8 cellular contexts compared by ENCODE assay signal in the genomic region with DNA sequence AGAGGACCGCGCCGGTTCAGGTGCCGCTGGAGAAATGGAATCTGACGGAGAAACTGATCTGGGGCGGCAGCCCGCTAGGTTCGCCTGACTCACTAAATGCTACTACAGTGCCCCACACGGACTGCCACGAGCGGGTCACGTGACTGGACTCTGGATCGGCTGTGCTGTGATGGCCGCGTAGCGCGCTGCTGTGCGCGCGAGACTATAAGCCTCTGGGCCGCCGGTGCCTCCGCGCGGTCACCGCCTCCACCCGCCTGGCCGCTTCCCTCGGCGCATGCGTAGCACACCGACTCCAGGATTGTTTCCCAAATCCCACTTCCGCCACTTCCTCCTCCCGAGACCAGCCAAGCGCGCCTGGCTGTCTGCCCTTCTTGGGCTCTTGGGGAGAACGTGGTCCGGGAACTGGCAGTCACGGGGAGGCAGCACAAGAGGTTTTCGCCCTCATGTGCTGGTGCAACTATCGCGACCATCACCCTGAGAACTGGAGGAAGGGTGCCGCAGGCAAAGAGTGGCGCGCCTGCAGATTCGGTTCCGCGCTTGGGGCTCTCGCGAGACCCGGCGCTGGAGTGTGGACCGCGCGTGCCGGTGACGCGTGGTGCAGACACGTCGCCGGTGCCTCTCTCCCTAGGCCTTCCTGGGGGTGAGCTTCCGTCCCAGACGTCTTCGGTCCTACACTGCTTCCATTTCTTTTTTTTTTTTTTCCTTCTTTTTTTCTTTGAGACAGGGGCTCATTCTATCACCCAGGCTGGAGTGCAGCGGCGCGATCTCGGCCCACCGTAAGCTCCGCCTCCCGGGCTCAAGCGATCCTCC. TPM values are rescaled to one million over a fixed set of nuclear protein-coding genes. Genes with fewer than 3 reads are reported as not detected.
A peak's percentile ranks its signal among the peaks of the same experiment; 100 is the strongest.
DNase-seq lines count a peak whose midpoint lies in the region; ATAC-seq and TF ChIP-seq lines count a peak whose summit lies in the region.

No MANE protein-coding gene starts in this region.

- peak overlapping the region; percentile 97 for H3K9ac ChIP-seq in mammary epithelial cell (ENCODE audit: insufficient read depth, low read length)
- peak overlapping the region; percentile 90 for H3K9ac ChIP-seq in smooth muscle cell (ENCODE audit: low read depth)

- DNase-seq in A673 (ENCODE audit: low spot score) (peak; percentile 97), NCI-H2171 treated with DMSO at 0.1 percent for 48 hours (lab: John Stamatoyannopoulos, UW) (peak; percentile 92), WERI-Rb-1 (peak; percentile 97), mammary epithelial cell (peak; percentile 96), iPS-NIHi7 (ENCODE audit: extremely low spot score) (peak; percentile 99), smooth muscle cell (lab: John Stamatoyannopoulos, UW; ENCODE audit: unreplicated experiment) (peak; percentile 97)

- WGBS in mammary epithelial cell (ENCODE audit: low coverage, missing lambda C conversion rate), result 1% methylated on average over 55 of the region's 72 CpGs
- under 1% methylated on average over 71 of the region's 72 CpGs for WGBS in smooth muscle cell (ENCODE audit: low lambda C conversion rate)

- ATAC-seq in GM18867 (IDR thresholded peaks at IDR 0.05; ENCODE audit: unreplicated experiment) (peak; percentile 71), HG03103 (IDR thresholded peaks at IDR 0.05; ENCODE audit: low read depth, unreplicated experiment) (peak; percentile 59)

- H3K79me2 ChIP-seq in mammary epithelial cell (ENCODE audit: insufficient read depth, low read length), result peaks cover 28% of the 10 kb centered on the region
- peaks cover 12% of the 10 kb centered on the region for H3K79me2 ChIP-seq in smooth muscle cell (ENCODE audit: low read depth)

- CTCF ChIA-PET in A673 (lab: Charles Lee) (interaction anchor here (1.2 kb wide), 1 partner anchor 627 kb away, joined by 3 read pairs; no protein-coding TSS in a partner anchor), mammary epithelial cell (lab: Charles Lee; ENCODE audit: low non-redundant PET) (no interaction called here)

- no peaks in the 10 kb centered on the region for H4K20me1 ChIP-seq in mammary epithelial cell (ENCODE audit: insufficient read depth, low read length)
- H4K20me1 ChIP-seq in smooth muscle cell (ENCODE audit: low read depth), result no peaks in the 10 kb centered on the region

- H3K4me1 ChIP-seq in A673 (ENCODE audit: insufficient read depth, low read length, poor library complexity, severe bottlenecking), result no peaks in the 10 kb centered on the region
- H3K4me1 ChIP-seq in mammary epithelial cell (ENCODE audit: insufficient read depth, low read length), result peaks cover 11% of the 10 kb centered on the region
- no peaks in the 10 kb centered on the region for H3K4me1 ChIP-seq in smooth muscle cell (ENCODE audit: low read depth)

- H3K36me3 ChIP-seq in A673 (ENCODE audit: insufficient read depth, low read length, poor library complexity, severe bottlenecking) (no peaks in the 10 kb centered on the region), WERI-Rb-1 (no peaks in the 10 kb centered on the region), mammary epithelial cell (ENCODE audit: insufficient read depth, low read length) (no peaks in the 10 kb centered on the region), smooth muscle cell (ENCODE audit: low read depth) (no peaks in the 10 kb centered on the region)

- dilution Hi-C loops in mammary epithelial cell (cut with HindIII; ENCODE audit: low sequenced_read_pairs), result no loop called here

- H3K4me2 ChIP-seq in mammary epithelial cell (ENCODE audit: insufficient read depth, low read depth, low read length) (peak overlapping the region; percentile 95), smooth muscle cell (peak overlapping the region; percentile 95)

- BruUV-seq in A673 (replicated peaks; lab: Mats Ljungman, UMichigan) (TSS peak; percentile 66), mammary epithelial cell (replicated peaks; lab: Mats Ljungman, UMichigan) (TSS peak; percentile 61)

- TF ChIP-seq CTCF in A673 (conservative IDR thresholded peaks at IDR 0.05; ENCODE audit: low read depth, low read length) (0 out of 2 replicates have a peak, but pooled peaks have one; percentile 9), WERI-Rb-1 (IDR thresholded peaks at IDR 0.05; ENCODE audit: low read depth, low read length) (no peak), mammary epithelial cell (conservative IDR thresholded peaks at IDR 0.05 in 1 of 2, IDR thresholded peaks at IDR 0.05 in 1 of 2; ENCODE audit: extremely low read depth in 1 of 2, insufficient read depth in 1 of 2, low read depth in 1 of 2, low read length in 2 of 2) (no peak), smooth muscle cell (IDR thresholded peaks at IDR 0.05; ENCODE audit: borderline replicate concordance, insufficient read depth, poor library complexity, severe bottlenecking) (no peak)

- no peaks in the 10 kb centered on the region for H3F3A ChIP-seq in smooth muscle cell (ENCODE audit: low read depth)

- H3K9me3 ChIP-seq in A673 (ENCODE audit: low read depth, low read length, poor library complexity, severe bottlenecking) (no peaks in the 10 kb centered on the region), WERI-Rb-1 (ENCODE audit: severe bottlenecking) (no peaks in the 10 kb centered on the region), mammary epithelial cell (replicated peaks; ENCODE audit: insufficient read depth, low read length) (no peaks in the 10 kb centered on the region), smooth muscle cell (replicated peaks; ENCODE audit: low read depth) (no peaks in the 10 kb centered on the region)

- H3K27ac ChIP-seq in A673 (ENCODE audit: low read depth, low read length, poor library complexity, severe bottlenecking), result peak overlapping the region; percentile 96
- peak overlapping the region; percentile 98 for H3K27ac ChIP-seq in WERI-Rb-1
- H3K27ac ChIP-seq in mammary epithelial cell (ENCODE audit: insufficient read depth, low read depth, low read length), result peak overlapping the region; percentile 92
- H3K27ac ChIP-seq in smooth muscle cell (ENCODE audit: low read depth), result peak overlapping the region; percentile 95

- intact Hi-C loops in A673 (cut with micrococcal nuclease; ENCODE audit: unreplicated experiment), result loop anchor here (2.0 to 5.0 kb wide), 2 partner anchors 75 to 269 kb away; a partner anchor contains a TSS
- intact Hi-C loops in mammary epithelial cell (cut with micrococcal nuclease), result loop anchor here (2.0 to 10.0 kb wide), 5 partner anchors 76 to 627 kb away; a partner anchor contains a TSS

- no peaks in the 10 kb centered on the region for H3K27me3 ChIP-seq in A673 (replicated peaks; ENCODE audit: insufficient read depth, low read depth, low read length, poor library complexity)
- H3K27me3 ChIP-seq in WERI-Rb-1 (ENCODE audit: insufficient read depth, low read depth, severe bottlenecking), result no peaks in the 10 kb centered on the region
- no peaks in the 10 kb centered on the region for H3K27me3 ChIP-seq in mammary epithelial cell (ENCODE audit: insufficient read depth, low read length)
- no peaks in the 10 kb centered on the region for H3K27me3 ChIP-seq in smooth muscle cell (ENCODE audit: low read depth)

- H3K4me3 ChIP-seq in A673 (ENCODE audit: low read depth, low read length, poor library complexity, severe bottlenecking) (peak overlapping the region; percentile 60), WERI-Rb-1 (ENCODE audit: low read depth, low read length) (peak overlapping the region; percentile 79), mammary epithelial cell (replicated peaks in 1 of 3; ENCODE audit: insufficient read depth in 1 of 3, low read depth in 2 of 3, low read length in 3 of 3) (peak overlapping the region; percentile 70 to 79 (median 75)), smooth muscle cell (peak overlapping the region; percentile 84)

- POLR2A ChIA-PET in A673 (lab: Charles Lee; ENCODE audit: low non-redundant PET), result interaction anchor here (0.7 kb wide), 1 partner anchor 22 kb away, joined by 14 read pairs; no protein-coding TSS in a partner anchor

- H2AFZ ChIP-seq in mammary epithelial cell (ENCODE audit: low read depth, low read length), result peak overlapping the region; percentile 99
- peak overlapping the region; percentile 89 for H2AFZ ChIP-seq in smooth muscle cell (ENCODE audit: low read depth)

- in situ Hi-C loops in mammary epithelial cell (cut with MboI; ENCODE audit: low sequenced_read_pairs in 2 of 2), result loop anchor here in 1 of 2 donors (25.0 kb wide), 2 partner anchors 94 to 319 kb away; no protein-coding TSS in a partner anchor

RNA-seq across cellular contexts. Expression of a gene that starts 35.8 kb away (rescaled TPM):
- 0.32 and 1.4 TPM in 2 replicates for total RNA-seq in A673 (2021)
- total RNA-seq in mammary epithelial cell, result 1 to 10 TPM in 1 of 2 donors, under 1 TPM in 1; 0.33 to 1.9 TPM
- polyA plus RNA-seq in mammary epithelial cell, result 3.5 TPM
- polyA minus RNA-seq in mammary epithelial cell, result 17.5 TPM
- total RNA-seq in smooth muscle cell, result 0.13 and 0.40 TPM in 2 replicates
- polyA plus RNA-seq in smooth muscle cell, result 0.45 and 0.72 TPM in 2 replicates

Comparison
In these comparisons a context has a peak if more than half of its experiments do, and no peak if none do; other contexts are left out.
1. Peak in every context shown above with its lines: DNase-seq, ATAC-seq, H3K4me3 ChIP-seq and H3K27ac ChIP-seq.